In genomic region chr2:16130541-16130880, GRCh38 we compare ENCODE assay signal across 23 cellular contexts.
DNase-seq lines count a peak whose midpoint lies in the region; FAIRE-seq and TF ChIP-seq lines count a peak whose summit lies in the region.
"Had no signal": no experiment of that assay in that cellular context is flagged by ENCODE, and none has a peak within 500 bp of the region (broad histone marks: within the 10 kb centered on the region; RNA-seq: fewer than 3 reads in every experiment).

No MANE protein-coding gene starts in this region.

- no peaks in the 10 kb centered on the region for H3K9me3 ChIP-seq in neural progenitor cell (ENCODE audit: low read depth)

- FAIRE-seq in HTR-8/SVneo (lab: Jason Lieb, UNC): peak; percentile 80
- FAIRE-seq: A204.1, GM12892, GM18507, HepG2 had no signal

- H3K27ac Mint-ChIP-seq in neural progenitor cell: peak overlapping the region; percentile 34
- H3K27ac Mint-ChIP-seq: CD8-positive, alpha-beta memory T cell; HFFc6; IgD-negative memory B cell had no signal

- H3K9me3 Mint-ChIP-seq in neural progenitor cell: peaks cover 12% of the 10 kb centered on the region
- H3K9me3 Mint-ChIP-seq: IgD-negative memory B cell had no signal

- no peaks in the 10 kb centered on the region for H3K79me2 ChIP-seq in neural progenitor cell (ENCODE audit: low read depth)

- H3K4me1 Mint-ChIP-seq in neural progenitor cell: peaks cover 27% of the 10 kb centered on the region
- H3K4me1 Mint-ChIP-seq: CD4-positive, CD25-positive, alpha-beta regulatory T cell; CD8-positive, alpha-beta memory T cell; IgD-negative memory B cell had no signal

- H3K4me2 ChIP-seq in neural progenitor cell: no peak overlapping the region

- peaks cover 16% of the 10 kb centered on the region for H3K4me1 ChIP-seq in neural progenitor cell

- no peaks in the 10 kb centered on the region for H3K36me3 ChIP-seq in neural progenitor cell
- H3K36me3 ChIP-seq: BE2C had no signal

- no peak overlapping the region for H3K4me3 Mint-ChIP-seq in neural progenitor cell
- H3K4me3 Mint-ChIP-seq: CD4-positive, CD25-positive, alpha-beta regulatory T cell; CD8-positive, alpha-beta memory T cell; HFFc6; IgD-negative memory B cell had no signal

- no peak overlapping the region for H3K9ac ChIP-seq in neural progenitor cell
- H3K9ac ChIP-seq: GM23248 had no signal

- H3F3A ChIP-seq in neural progenitor cell (ENCODE audit: low read depth): no peaks in the 10 kb centered on the region

- no peaks in the 10 kb centered on the region for H4K20me1 ChIP-seq in neural progenitor cell (ENCODE audit: low read depth)

- H3K27ac ChIP-seq in neural progenitor cell: no peak overlapping the region
- H3K27ac ChIP-seq: GM23248 had no signal

- no peak for TF ChIP-seq CTCF in neural progenitor cell (IDR thresholded peaks at IDR 0.05)

- H3K36me3 Mint-ChIP-seq in neural progenitor cell: no peaks in the 10 kb centered on the region
- H3K36me3 Mint-ChIP-seq: CD4-positive, CD25-positive, alpha-beta regulatory T cell; CD8-positive, alpha-beta memory T cell; IgD-negative memory B cell had no signal

- no peak overlapping the region for H3K4me3 ChIP-seq in neural progenitor cell
- H3K4me3 ChIP-seq: GM23248 had no signal

- no peak overlapping the region for H2AFZ ChIP-seq in neural progenitor cell (replicated peaks)
- H2AFZ ChIP-seq: GM23248 had no signal

- H3K27me3 ChIP-seq in neural progenitor cell: no peaks in the 10 kb centered on the region
- H3K27me3 ChIP-seq: BE2C had no signal

- peaks cover 13% of the 10 kb centered on the region for H3K27me3 Mint-ChIP-seq in neural progenitor cell (ENCODE audit: insufficient read depth, low read depth)
- H3K27me3 Mint-ChIP-seq: CD4-positive, CD25-positive, alpha-beta regulatory T cell; IgD-negative memory B cell had no signal

- DNase-seq in HTR-8/SVneo (ENCODE audit: insufficient read length, low spot score) (no peak), ecto neural progenitor cell (ENCODE audit: low spot score) (peak; percentile 21), neural progenitor cell (ENCODE audit: low spot score) (no peak), pons (ENCODE audit: low spot score) (no peak)
- DNase-seq in activated CD8-positive, alpha-beta memory T cell treated with anti-CD3 and anti-CD28 coated beads for 24 hours: no peak
- DNase-seq in activated naive CD4-positive, alpha-beta T cell (lab: John Stamatoyannopoulos, UW): no peak
- DNase-seq: ACHN; C1 segment of cervical spinal cord; CD4-positive, CD25-positive, alpha-beta regulatory T cell; CD8-positive, alpha-beta memory T cell; COR-L47; DMS 273 treated with DMSO at 0.1 percent for 48 hours; DMS53; GDM1; GM23248; H7; HFFc6 had no signal
